ENCODE assay signal across 19 cellular contexts in the genomic region with DNA sequence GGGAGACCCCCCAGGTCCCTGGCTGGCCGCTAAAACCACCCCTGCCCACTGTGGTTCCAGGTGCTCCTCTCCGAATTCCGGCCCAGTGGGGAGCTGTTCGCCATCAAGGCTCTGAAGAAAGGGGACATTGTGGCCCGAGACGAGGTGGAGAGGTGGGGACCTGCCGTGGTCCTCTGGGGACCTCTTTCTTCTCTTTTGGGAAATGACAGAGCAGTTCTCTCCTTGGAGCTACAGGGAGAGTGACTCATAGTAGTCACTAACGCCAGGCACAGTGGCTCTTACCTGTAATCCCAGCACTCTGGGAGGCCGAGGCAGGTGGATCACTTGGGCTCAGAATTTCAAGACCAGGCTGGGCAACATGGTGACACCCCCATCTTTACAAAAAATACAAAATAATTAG. TPM values are rescaled to one million over a fixed set of nuclear protein-coding genes. Genes with fewer than 3 reads are reported as not detected.
DNase-seq lines count a peak whose midpoint lies in the region; ATAC-seq and TF ChIP-seq lines count a peak whose summit lies in the region.
"Had no signal": no experiment of that assay in that cellular context is flagged by ENCODE, and none has a peak within 500 bp of the region (broad histone marks: within the 10 kb centered on the region; RNA-seq: fewer than 3 reads in every experiment).

No MANE protein-coding gene starts in this region.

- peaks cover 6% of the 10 kb centered on the region for H3K27me3 ChIP-seq in colonic mucosa
- H3K27me3 ChIP-seq: SJCRH30 had no signal

- H3K27ac Mint-ChIP-seq in immature natural killer cell, result peak overlapping the region in 4 of 6 donors; percentile 16 to 73 (median 58)
- H3K27ac Mint-ChIP-seq: activated CD4-positive, alpha-beta T cell treated with anti-CD3 and anti-CD28 coated beads, Interleukin-2, amount 10 ng/mL, durations not matched to agents 24 days and 14 days had no signal

- H3K36me3 Mint-ChIP-seq in immature natural killer cell, result peaks cover 0 to 30% (median 6%) of the 10 kb centered on the region in 3 donors

- TF ChIP-seq CTCF in colonic mucosa (IDR thresholded peaks at IDR 0.05), result no peak

- H3K9ac ChIP-seq in colonic mucosa (ENCODE audit: low read depth in 2 of 2, low read length in 2 of 2), result no peak overlapping the region
- H3K9ac ChIP-seq: BLaER1 treated with 17β-estradiol and CSF1 and Interleukin-3, amounts not matched to agents 10 nM and 100 nM; KMS-11 had no signal

- no peak for ATAC-seq in GM21528 (IDR thresholded peaks at IDR 0.05; ENCODE audit: low FRiP score, unreplicated experiment)
- ATAC-seq: left cardiac atrium had no signal

- no peak overlapping the region for H3K4me3 ChIP-seq in colonic mucosa
- H3K4me3 ChIP-seq: BLaER1 treated with 17β-estradiol and CSF1 and Interleukin-3, amounts not matched to agents 10 nM and 100 nM; SJCRH30 had no signal

- peaks cover 6% of the 10 kb centered on the region for H3K4me1 ChIP-seq in colonic mucosa
- H3K4me1 ChIP-seq: SJCRH30 had no signal

- no peaks in the 10 kb centered on the region for H3K9me3 ChIP-seq in colonic mucosa
- H3K9me3 ChIP-seq: BLaER1 treated with 17β-estradiol and CSF1 and Interleukin-3, amounts not matched to agents 10 nM and 100 nM; SJCRH30 had no signal

- no peak overlapping the region for H3K4me3 Mint-ChIP-seq in immature natural killer cell
- H3K4me3 Mint-ChIP-seq: activated CD4-positive, alpha-beta T cell treated with anti-CD3 and anti-CD28 coated beads, Interleukin-2, amount 10 ng/mL, durations not matched to agents 24 days and 14 days had no signal

- H3K27ac ChIP-seq in colonic mucosa, result no peak overlapping the region
- H3K27ac ChIP-seq: BLaER1 treated with 17β-estradiol and CSF1 and Interleukin-3, amounts not matched to agents 10 nM and 100 nM; KMS-11; SJCRH30 had no signal

- H3K9me3 Mint-ChIP-seq in immature natural killer cell, result peaks cover 0 to 1% (median 0%) of the 10 kb centered on the region in 6 donors
- H3K9me3 Mint-ChIP-seq: activated CD4-positive, alpha-beta T cell treated with anti-CD3 and anti-CD28 coated beads, Interleukin-2, amount 10 ng/mL, durations not matched to agents 24 days and 14 days had no signal

- intact Hi-C loops in colonic mucosa (cut with DNase I), result no loop called here

- peaks cover 2 to 12% of the 10 kb centered on the region in 2 donors for H3K4me1 Mint-ChIP-seq in immature natural killer cell

- peaks cover 0 to 8% (median 7%) of the 10 kb centered on the region in 3 donors for H3K27me3 Mint-ChIP-seq in immature natural killer cell (ENCODE audit: low read depth in 3 of 3)

- H3K36me3 ChIP-seq in colonic mucosa, result no peaks in the 10 kb centered on the region

- peak; percentile 27 for DNase-seq in EL
- peak; percentile 6 for DNase-seq in H4 (ENCODE audit: low spot score)
- DNase-seq in SW480 (ENCODE audit: low spot score), result peak; percentile 31
- no peak for DNase-seq in immature natural killer cell
- DNase-seq in activated CD4-positive, alpha-beta T cell treated with anti-CD3 and anti-CD28 coated beads, Interleukin-2, amount 50 U/mL, for 4 hours, result no peak
- no peak for DNase-seq in colonic mucosa
- DNase-seq: activated CD4-positive, alpha-beta T cell treated with anti-CD3 and anti-CD28 coated beads, Interleukin-2, amount 10 ng/mL, durations not matched to agents 24 days and 14 days; activated CD8-positive, alpha-beta memory T cell treated with anti-CD3 and anti-CD28 coated beads, Interleukin-2, amount 50 U/mL, for 4 hours; activated naive CD4-positive, alpha-beta T cell; anterior cingulate cortex; left cardiac atrium; NCI-H1436; NCI-H2171 treated with DMSO at 0.1 percent for 48 hours; SJCRH30; stimulated activated CD8-positive, alpha-beta memory T cell treated with anti-CD3 and anti-CD28 coated beads, Interleukin-4, amount 100 ng/mL, for 48 hours had no signal

RNA-seq across cellular contexts. Expression of a gene that starts 7.3 kb away (rescaled TPM):
- total RNA-seq in H4 (2014; rRNA removed; shearing (Covaris generic)), result not detected in 2 replicates
- polyA plus RNA-seq in immature natural killer cell, result 1 to 10 TPM in 1 of 3 donors, under 1 TPM in 1, not detected in 1; 0.17 to 1.2 TPM
- under 1 TPM; 0.35 to 0.72 TPM for total RNA-seq in colonic mucosa
- total RNA-seq: mononuclear cell had no signal

RNA-seq across cellular contexts. Expression of a gene that starts 28.1 kb away (rescaled TPM):
- 36.5 and 62.6 TPM in 2 replicates for total RNA-seq in H4 (2014; rRNA removed; shearing (Covaris generic))
- 10 to 100 TPM; 42.0 to 49.0 (median 47.0) TPM for polyA plus RNA-seq in immature natural killer cell
- 100 to 1,000 TPM; 281 to 404 TPM for total RNA-seq in colonic mucosa

RNA-seq across cellular contexts. Expression of a gene that starts 34.7 kb away (rescaled TPM):
- 19.0 and 28.7 TPM in 2 replicates for total RNA-seq in H4 (2014; rRNA removed; shearing (Covaris generic))
- 10 to 100 TPM; 74.3 to 94.6 (median 84.7) TPM for polyA plus RNA-seq in immature natural killer cell
- total RNA-seq in colonic mucosa, result 10 to 100 TPM; 35.9 to 37.5 TPM

RNA-seq across cellular contexts. Expression of a gene that starts 48.7 kb away (rescaled TPM):
- total RNA-seq in H4 (2014; rRNA removed; shearing (Covaris generic)), result 162 and 211 TPM in 2 replicates
- 100 to 1,000 TPM; 117 to 177 (median 144) TPM for polyA plus RNA-seq in immature natural killer cell
- total RNA-seq in colonic mucosa, result 100 to 1,000 TPM in 1 of 2 donors, 10 to 100 TPM in 1; 55.2 to 160 TPM

RNA-seq across cellular contexts. Expression of a gene that starts 50.4 kb away (rescaled TPM):
- total RNA-seq in H4 (2014; rRNA removed; shearing (Covaris generic)), result 110 and 137 TPM in 2 replicates
- 100 to 1,000 TPM; 116 to 164 (median 120) TPM for polyA plus RNA-seq in immature natural killer cell
- total RNA-seq in colonic mucosa, result 100 to 1,000 TPM; 127 to 148 TPM

Comparison
In these comparisons a context has a peak if more than half of its experiments do, and no peak if none do; other contexts are left out.
1. DNase-seq: peak in EL (single experiment), H4 (single experiment) and SW480 (single experiment); none in immature natural killer cell (0 of 3), activated CD4-positive, alpha-beta T cell treated with anti-CD3 and anti-CD28 coated beads, Interleukin-2, amount 50 U/mL, for 4 hours (0 of 2) and colonic mucosa (single experiment).